1 cellular context compared by ENCODE assay signal in genomic region chr2:106191511-106192016, GRCh38.
TF ChIP-seq lines count a peak whose summit lies in the region.

No MANE protein-coding gene starts in this region.

TF ChIP-seq in WTC11, 78 proteins besides CTCF, POLR2A, EP300 and RAD21 (continued from another document):
- no peak for TF ChIP-seq AFF4 (CRISPR knock-in tag; IDR thresholded peaks at IDR 0.05; ENCODE audit: borderline replicate concordance)
- TF ChIP-seq, protein P1, sequence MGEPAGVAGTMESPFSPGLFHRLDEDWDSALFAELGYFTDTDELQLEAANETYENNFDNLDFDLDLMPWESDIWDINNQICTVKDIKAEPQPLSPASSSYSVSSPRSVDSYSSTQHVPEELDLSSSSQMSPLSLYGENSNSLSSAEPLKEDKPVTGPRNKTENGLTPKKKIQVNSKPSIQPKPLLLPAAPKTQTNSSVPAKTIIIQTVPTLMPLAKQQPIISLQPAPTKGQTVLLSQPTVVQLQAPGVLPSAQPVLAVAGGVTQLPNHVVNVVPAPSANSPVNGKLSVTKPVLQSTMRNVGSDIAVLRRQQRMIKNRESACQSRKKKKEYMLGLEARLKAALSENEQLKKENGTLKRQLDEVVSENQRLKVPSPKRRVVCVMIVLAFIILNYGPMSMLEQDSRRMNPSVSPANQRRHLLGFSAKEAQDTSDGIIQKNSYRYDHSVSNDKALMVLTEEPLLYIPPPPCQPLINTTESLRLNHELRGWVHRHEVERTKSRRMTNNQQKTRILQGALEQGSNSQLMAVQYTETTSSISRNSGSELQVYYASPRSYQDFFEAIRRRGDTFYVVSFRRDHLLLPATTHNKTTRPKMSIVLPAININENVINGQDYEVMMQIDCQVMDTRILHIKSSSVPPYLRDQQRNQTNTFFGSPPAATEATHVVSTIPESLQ (CRISPR knock-in tag; IDR thresholded peaks at IDR 0.05) = no peak
- TF ChIP-seq, protein P2, sequence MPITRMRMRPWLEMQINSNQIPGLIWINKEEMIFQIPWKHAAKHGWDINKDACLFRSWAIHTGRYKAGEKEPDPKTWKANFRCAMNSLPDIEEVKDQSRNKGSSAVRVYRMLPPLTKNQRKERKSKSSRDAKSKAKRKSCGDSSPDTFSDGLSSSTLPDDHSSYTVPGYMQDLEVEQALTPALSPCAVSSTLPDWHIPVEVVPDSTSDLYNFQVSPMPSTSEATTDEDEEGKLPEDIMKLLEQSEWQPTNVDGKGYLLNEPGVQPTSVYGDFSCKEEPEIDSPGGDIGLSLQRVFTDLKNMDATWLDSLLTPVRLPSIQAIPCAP (CRISPR knock-in tag; IDR thresholded peaks at IDR 0.05) = no peak
- no peak for TF ChIP-seq MAX (CRISPR knock-in tag; IDR thresholded peaks at IDR 0.05)
- TF ChIP-seq E2F1 (CRISPR knock-in tag; IDR thresholded peaks at IDR 0.05) = no peak
- TF ChIP-seq NFE2L1 (CRISPR knock-in tag; IDR thresholded peaks at IDR 0.05) = no peak
- TF ChIP-seq, protein P3, sequence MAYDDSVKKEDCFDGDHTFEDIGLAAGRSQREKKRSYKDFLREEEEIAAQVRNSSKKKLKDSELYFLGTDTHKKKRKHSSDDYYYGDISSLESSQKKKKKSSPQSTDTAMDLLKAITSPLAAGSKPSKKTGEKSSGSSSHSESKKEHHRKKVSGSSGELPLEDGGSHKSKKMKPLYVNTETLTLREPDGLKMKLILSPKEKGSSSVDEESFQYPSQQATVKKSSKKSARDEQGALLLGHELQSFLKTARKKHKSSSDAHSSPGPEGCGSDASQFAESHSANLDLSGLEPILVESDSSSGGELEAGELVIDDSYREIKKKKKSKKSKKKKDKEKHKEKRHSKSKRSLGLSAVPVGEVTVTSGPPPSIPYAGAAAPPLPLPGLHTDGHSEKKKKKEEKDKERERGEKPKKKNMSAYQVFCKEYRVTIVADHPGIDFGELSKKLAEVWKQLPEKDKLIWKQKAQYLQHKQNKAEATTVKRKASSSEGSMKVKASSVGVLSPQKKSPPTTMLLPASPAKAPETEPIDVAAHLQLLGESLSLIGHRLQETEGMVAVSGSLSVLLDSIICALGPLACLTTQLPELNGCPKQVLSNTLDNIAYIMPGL (CRISPR knock-in tag; IDR thresholded peaks at IDR 0.05) = no peak
